In the genomic region with DNA sequence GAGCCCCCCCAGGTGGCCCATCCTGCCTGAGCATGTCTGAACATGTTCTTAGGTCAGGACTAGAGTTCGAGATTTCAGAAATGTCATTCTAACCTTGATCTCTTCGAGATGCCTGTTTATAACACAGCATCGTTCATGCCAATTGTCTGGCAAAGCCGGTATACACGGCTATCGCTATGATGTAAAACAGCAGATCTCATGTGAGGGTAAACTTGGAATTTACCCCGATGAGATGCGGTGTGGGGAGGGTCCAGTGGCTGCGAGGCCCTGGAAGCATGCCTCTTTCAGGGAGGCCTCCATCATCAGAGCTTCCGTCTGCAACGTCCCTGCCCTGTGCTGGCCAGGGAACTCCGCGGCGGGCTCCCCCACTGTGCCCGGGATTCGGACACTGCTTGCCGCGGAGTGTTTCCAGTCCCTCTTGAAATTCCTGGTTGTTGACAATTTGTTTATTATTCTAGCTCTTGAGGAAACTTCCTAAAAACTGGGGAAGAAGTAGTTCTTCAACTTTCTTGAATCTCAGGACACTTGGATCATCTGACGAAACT, we compare ENCODE assay signal across 13 cellular contexts.
A peak's percentile ranks its signal among the peaks of the same experiment; 100 is the strongest.
DNase-seq lines count a peak whose midpoint lies in the region; ATAC-seq and TF ChIP-seq lines count a peak whose summit lies in the region.
"Had no signal": no experiment of that assay in that cellular context is flagged by ENCODE, and none has a peak within 500 bp of the region (broad histone marks: within the 10 kb centered on the region; RNA-seq: fewer than 3 reads in every experiment).

No MANE protein-coding gene starts in this region.

- CTCF ChIA-PET in AG04450 (lab: Charles Lee): interaction anchor here (0.6 to 0.7 kb wide), 2 partner anchors 55 to 237 kb away, joined by 3 to 6 read pairs; no protein-coding TSS in a partner anchor
- CTCF ChIA-PET in RWPE1 (lab: Yijun Ruan, JAX): interaction anchor here (0.7 kb wide), 1 partner anchor 57 kb away, joined by 3 read pairs; no protein-coding TSS in a partner anchor

- H3K27ac ChIP-seq in AG04450 (ENCODE audit: low read depth, low read length) (peak overlapping the region; percentile 94), RWPE1 (peak overlapping the region; percentile 89), esophagus squamous epithelium (peak overlapping the region; percentile 48 to 78 (median 68)), prostate gland (peak overlapping the region in 1 of 2 donors; percentile 21)

- no peak overlapping the region for H3K4me3 ChIP-seq in AG04450 (ENCODE audit: low read depth, low read length)
- H3K4me3 ChIP-seq in esophagus squamous epithelium: no peak overlapping the region
- no peak overlapping the region for H3K4me3 ChIP-seq in prostate gland

- ATAC-seq in GM19452 (IDR thresholded peaks at IDR 0.05; ENCODE audit: unreplicated experiment) (no peak), GM18907 (IDR thresholded peaks at IDR 0.05; ENCODE audit: unreplicated experiment) (no peak), HG03442 (IDR thresholded peaks at IDR 0.05; ENCODE audit: unreplicated experiment) (no peak)
- ATAC-seq: activated CD8-positive, alpha-beta T cell treated with anti-CD3 and anti-CD28 coated beads, Interleukin-2, amount 10 ng/mL, durations not matched to agents 7 days and 5 days had no signal

- H3K9me3 ChIP-seq in AG04450 (ENCODE audit: control insufficient read depth, insufficient read depth, low read length) (peaks cover 3% of the 10 kb centered on the region; the same call in 1 of the 2 replicates), esophagus squamous epithelium (no peaks in the 10 kb centered on the region), prostate gland (no peaks in the 10 kb centered on the region)

- H3K4me1 ChIP-seq in esophagus squamous epithelium: peaks cover 9 to 43% (median 22%) of the 10 kb centered on the region in 3 donors
- H3K4me1 ChIP-seq in prostate gland (replicated peaks): no peaks in the 10 kb centered on the region

- POLR2A ChIA-PET in AG04450 (lab: Yijun Ruan, JAX) (interaction anchor here (1.0 kb wide), 1 partner anchor 12 kb away, joined by 3 read pairs; no protein-coding TSS in a partner anchor), RWPE1 (lab: Yijun Ruan, JAX; ENCODE audit: low non-redundant PET) (no interaction called here)

- WGBS in esophagus squamous epithelium, 2 donors: 80 to 86% methylated on average over 7 to 16 of the region's 19 CpGs
- WGBS in prostate gland: 89% methylated on average over 19 of the region's 19 CpGs

- TF ChIP-seq POLR2A in esophagus squamous epithelium (IDR thresholded peaks at IDR 0.05) (no peak), prostate gland (IDR thresholded peaks at IDR 0.05) (no peak)

- TF ChIP-seq CTCF in AG04450 (IDR thresholded peaks at IDR 0.05; ENCODE audit: low read depth, low read length) (no peak), RWPE1 (conservative IDR thresholded peaks at IDR 0.05; ENCODE audit: low read depth) (no peak), esophagus squamous epithelium (IDR thresholded peaks at IDR 0.05) (no peak), prostate gland (IDR thresholded peaks at IDR 0.05) (no peak)

- no peak for DNase-seq in AG04450 (ENCODE audit: low read depth, low spot score)
- DNase-seq in RWPE1 (ENCODE audit: low spot score): no peak
- no peak for DNase-seq in esophagus squamous epithelium (lab: John Stamatoyannopoulos, UW)
- peak; percentile 49 for DNase-seq in posterior vena cava (ENCODE audit: low spot score)
- DNase-seq in prostate gland (ENCODE audit: low spot score): no peak
- DNase-seq: activated CD8-positive, alpha-beta T cell treated with anti-CD3 and anti-CD28 coated beads, Interleukin-2, amount 10 ng/mL, durations not matched to agents 7 days and 5 days; activated naive CD4-positive, alpha-beta T cell; AML-193; DMS79 treated with DMSO at 0.1 percent for 48 hours; NCI-H1092 had no signal

- no peaks in the 10 kb centered on the region for H3K27me3 ChIP-seq in AG04450 (ENCODE audit: control insufficient read depth, insufficient read depth, low read length)
- H3K27me3 ChIP-seq in esophagus squamous epithelium: no peaks in the 10 kb centered on the region
- H3K27me3 ChIP-seq in prostate gland (replicated peaks; ENCODE audit: insufficient read depth): no peaks in the 10 kb centered on the region

- intact Hi-C loops in esophagus squamous epithelium (cut with DNase I) (no loop called here), posterior vena cava (cut with DNase I) (no loop called here), prostate gland (cut with DNase I) (no loop called here)

- H3K36me3 ChIP-seq in esophagus squamous epithelium (no peaks in the 10 kb centered on the region), prostate gland (no peaks in the 10 kb centered on the region)
